In the genomic region with DNA sequence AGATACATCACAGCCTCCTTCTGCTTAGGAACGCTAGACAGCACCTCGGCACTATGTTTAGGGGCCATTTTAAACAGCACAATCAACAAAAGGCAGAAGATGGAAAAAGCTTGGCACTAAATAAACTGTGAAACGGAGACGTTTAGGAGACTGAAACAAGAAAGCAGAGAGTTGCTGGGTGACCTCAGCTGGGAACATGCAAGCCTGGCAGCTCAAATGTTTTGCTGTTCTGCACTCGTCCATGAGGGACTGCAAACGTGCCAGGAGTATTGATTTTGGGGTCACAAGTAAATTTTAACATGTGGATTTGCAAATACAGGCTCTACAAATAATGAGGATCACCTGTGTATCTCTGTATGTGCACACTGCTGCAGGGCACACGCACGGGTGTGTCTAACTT, we compare ENCODE assay signal across 15 cellular contexts.
DNase-seq lines count a peak whose midpoint lies in the region; ATAC-seq and TF ChIP-seq lines count a peak whose summit lies in the region.
"Had no signal": no experiment of that assay in that cellular context is flagged by ENCODE, and none has a peak within 500 bp of the region (broad histone marks: within the 10 kb centered on the region; RNA-seq: fewer than 3 reads in every experiment).

No MANE protein-coding gene starts in this region.

- no peak for DNase-seq in left ventricle myocardium superior
- no peak for DNase-seq in left cardiac atrium
- DNase-seq in ascending aorta (ENCODE audit: low spot score in 2 of 2), result no peak
- peak; percentile 10 for DNase-seq in midbrain (lab: John Stamatoyannopoulos, UW)
- no peak for DNase-seq in aorta
- DNase-seq in GF-D8 (lab: John Stamatoyannopoulos, UW), result no peak
- no peak for DNase-seq in HCEC 1CT
- DNase-seq: BE2C; CD8-positive, alpha-beta T cell; COR-L47; DMS153; DMS79 treated with DMSO at 0.1 percent for 48 hours; EL had no signal

- H3K4me3 ChIP-seq in ascending aorta, result no peak overlapping the region
- no peak overlapping the region for H3K4me3 ChIP-seq in aorta (ENCODE audit: low read length in 2 of 2)

- H3K27ac ChIP-seq in ascending aorta (peak overlapping the region; percentile 52 to 58), aorta (ENCODE audit: low read depth in 1 of 2, low read length in 2 of 2) (peak overlapping the region; percentile 2 to 68)
- H3K27ac ChIP-seq: C4-2B had no signal

- H3K36me3 ChIP-seq in ascending aorta (no peaks in the 10 kb centered on the region), aorta (ENCODE audit: control insufficient read depth in 1 of 2, insufficient read depth in 2 of 2, low read length in 1 of 2) (no peaks in the 10 kb centered on the region)
- H3K36me3 ChIP-seq: BE2C had no signal

- H3K9me3 ChIP-seq in ascending aorta (no peaks in the 10 kb centered on the region), aorta (ENCODE audit: control insufficient read depth, low read length) (no peaks in the 10 kb centered on the region)
- H3K9me3 ChIP-seq: BE2C had no signal

- 12 to 14% methylated on average over 8 of the region's 8 CpGs for WGBS in aorta, 2 donors

- TF ChIP-seq CTCF in ascending aorta (IDR thresholded peaks at IDR 0.05), result no peak

- intact Hi-C loops in left ventricle myocardium superior (cut with micrococcal nuclease) (no loop called here), left cardiac atrium (cut with DNase I) (no loop called here), ascending aorta (cut with DNase I) (no loop called here), aorta (cut with DNase I) (loop anchor here in 1 of 2 donors (10.0 kb wide), 1 partner anchor 216 kb away; the partner anchor contains the start of gene TLN2)

- H3K4me1 ChIP-seq in ascending aorta (peaks cover 0 to 17% of the 10 kb centered on the region in 2 donors), aorta (ENCODE audit: control insufficient read depth in 1 of 2, insufficient read depth in 2 of 2, low read length in 2 of 2) (peaks cover 0 to 2% of the 10 kb centered on the region in 2 donors)

- H3K27me3 ChIP-seq in ascending aorta, result no peaks in the 10 kb centered on the region
- H3K27me3 ChIP-seq in aorta (ENCODE audit: control insufficient read depth in 1 of 2, insufficient read depth in 2 of 2, low read length in 1 of 2), result no peaks in the 10 kb centered on the region
- H3K27me3 ChIP-seq: BE2C had no signal

- ATAC-seq in left ventricle myocardium superior (peak; percentile 33), left cardiac atrium (no peak), aorta (ENCODE audit: low FRiP score) (peak; percentile 47)
- ATAC-seq: CD8-positive, alpha-beta T cell; HCT116 had no signal

Comparison
In these comparisons a context has a peak if more than half of its experiments do, and no peak if none do; other contexts are left out.
1. ATAC-seq: peak in left ventricle myocardium superior (single experiment) and aorta (single experiment); none in left cardiac atrium (0 of 2).